ENCODE assay signal across 1 cellular context in the genomic region with DNA sequence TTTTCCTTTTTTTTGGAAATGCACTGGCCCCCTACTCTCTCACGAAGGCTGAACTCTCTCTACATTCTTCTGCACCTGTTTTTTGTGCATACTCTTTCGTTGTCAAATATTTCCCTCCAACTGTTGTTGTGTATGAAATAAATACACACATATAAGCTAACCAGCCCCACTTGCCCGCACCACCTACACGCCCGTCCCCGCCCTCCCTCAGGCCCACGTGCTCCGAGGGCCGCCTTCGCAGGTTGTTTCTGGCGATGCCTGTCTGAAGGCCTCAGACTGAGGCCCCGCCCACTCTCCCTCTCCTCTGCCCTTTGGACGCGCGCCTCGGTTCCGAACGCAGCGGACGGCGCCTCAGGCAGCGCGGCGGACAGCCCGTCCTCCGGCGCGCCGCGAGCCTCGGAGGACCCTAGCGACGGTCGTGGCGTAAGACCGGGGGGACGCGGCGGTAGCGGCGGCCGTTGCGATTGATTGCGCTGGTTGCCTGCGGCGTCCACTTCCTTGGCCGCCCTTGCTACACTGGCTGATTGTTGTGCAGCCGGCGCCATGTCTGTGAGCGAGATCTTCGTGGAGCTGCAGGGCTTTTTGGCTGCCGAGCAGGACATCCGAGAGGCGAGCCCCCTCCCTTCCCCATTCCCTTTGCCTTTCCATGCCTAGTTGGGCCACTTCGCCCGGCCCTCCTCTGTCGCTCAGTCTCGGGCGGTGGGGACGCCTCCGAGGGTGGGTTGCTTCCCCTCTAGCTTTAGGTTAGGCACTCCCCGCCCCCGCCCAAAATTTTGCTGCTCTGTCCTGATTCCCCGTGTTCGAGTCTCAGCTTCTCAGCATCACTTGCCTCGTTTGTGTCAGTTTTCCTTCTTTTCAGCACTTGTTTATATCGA.
TF ChIP-seq lines count a peak whose summit lies in the region.

Gene TSN, plus strand, starts transcription at position 415 of the 875 bp plus-strand sequence. Its CDS starts 129 bp downstream, at position 544.

TF ChIP-seq in HEK293, 187 proteins besides CTCF, POLR2A, EP300 and RAD21 (continued from another document and continues in another):
- no peak for TF ChIP-seq REST (tag by site-specific recombination; IDR thresholded peaks at IDR 0.05)
- TF ChIP-seq, protein P1, sequence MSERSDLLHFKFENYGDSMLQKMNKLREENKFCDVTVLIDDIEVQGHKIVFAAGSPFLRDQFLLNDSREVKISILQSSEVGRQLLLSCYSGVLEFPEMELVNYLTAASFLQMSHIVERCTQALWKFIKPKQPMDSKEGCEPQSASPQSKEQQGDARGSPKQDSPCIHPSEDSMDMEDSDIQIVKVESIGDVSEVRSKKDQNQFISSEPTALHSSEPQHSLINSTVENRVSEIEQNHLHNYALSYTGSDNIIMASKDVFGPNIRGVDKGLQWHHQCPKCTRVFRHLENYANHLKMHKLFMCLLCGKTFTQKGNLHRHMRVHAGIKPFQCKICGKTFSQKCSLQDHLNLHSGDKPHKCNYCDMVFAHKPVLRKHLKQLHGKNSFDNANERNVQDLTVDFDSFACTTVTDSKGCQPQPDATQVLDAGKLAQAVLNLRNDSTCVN (tag by site-specific recombination; optimal IDR thresholded peaks at IDR 0.05), result peak; percentile 80
- TF ChIP-seq ZBTB17 (tag by site-specific recombination; IDR thresholded peaks at IDR 0.05), result peak; percentile 77
- no peak for TF ChIP-seq ZFP69B (tag by site-specific recombination; IDR thresholded peaks at IDR 0.05)
- no peak for TF ChIP-seq PRDM6 (tag by site-specific recombination; IDR thresholded peaks at IDR 0.05)
- no peak for TF ChIP-seq ZNF266 (tag by site-specific recombination; IDR thresholded peaks at IDR 0.05; ENCODE audit: low read depth)
- no peak for TF ChIP-seq ZNF10 (tag by site-specific recombination; IDR thresholded peaks at IDR 0.05)
- peak; percentile 63; the same call in 1 of the 2 replicates for TF ChIP-seq ZFP37 (tag by site-specific recombination; IDR thresholded peaks at IDR 0.05)
- TF ChIP-seq ZNF513 (tag by site-specific recombination; IDR thresholded peaks at IDR 0.05), result no peak
- no peak for TF ChIP-seq ZNF214 (tag by site-specific recombination; IDR thresholded peaks at IDR 0.05; ENCODE audit: borderline replicate concordance)
- TF ChIP-seq ZNF530 (tag by site-specific recombination; IDR thresholded peaks at IDR 0.05; ENCODE audit: low read depth), result no peak
- peak; percentile 93 for TF ChIP-seq SP3 (tag by site-specific recombination; IDR thresholded peaks at IDR 0.05)
- peak; percentile 80 for TF ChIP-seq SP7 (tag by site-specific recombination; IDR thresholded peaks at IDR 0.05)
- peak; percentile 95 for TF ChIP-seq ZNF223 (tag by site-specific recombination; IDR thresholded peaks at IDR 0.05)
- peak; percentile 40; the same call in 1 of the 2 replicates for TF ChIP-seq ZNF629 (tag by site-specific recombination; IDR thresholded peaks at IDR 0.05)
- no peak for TF ChIP-seq ZNF747 (tag by site-specific recombination; IDR thresholded peaks at IDR 0.05)
- TF ChIP-seq ZNF76 (tag by site-specific recombination; IDR thresholded peaks at IDR 0.05; ENCODE audit: borderline replicate concordance, low read depth), result peak; percentile 45; the same call in 1 of the 2 replicates
- TF ChIP-seq ZNF692 (tag by site-specific recombination; IDR thresholded peaks at IDR 0.05), result 0 out of 2 replicates have a peak, but pooled peaks have one; percentile 51
- peak; percentile 91 for TF ChIP-seq ZNF660 (tag by site-specific recombination; IDR thresholded peaks at IDR 0.05)
- TF ChIP-seq ZNF335 (tag by site-specific recombination; conservative IDR thresholded peaks at IDR 0.05), result peak; percentile 98
- peak; percentile 78 for TF ChIP-seq ZNF341 (tag by site-specific recombination; IDR thresholded peaks at IDR 0.05; ENCODE audit: low read depth)
- TF ChIP-seq ZEB2 (tag by site-specific recombination; IDR thresholded peaks at IDR 0.05), result peak; percentile 78
- peak; percentile 63 for TF ChIP-seq YY1 (tag by site-specific recombination; IDR thresholded peaks at IDR 0.05)
- peak; percentile 83; the same call in 1 of the 2 replicates for TF ChIP-seq KLF8 (tag by site-specific recombination; IDR thresholded peaks at IDR 0.05)
- peak; percentile 29; the same call in 1 of the 2 replicates for TF ChIP-seq ZNF394 (tag by site-specific recombination; IDR thresholded peaks at IDR 0.05; ENCODE audit: borderline replicate concordance)
- TF ChIP-seq PBX3 (CRISPR knock-in tag; IDR thresholded peaks at IDR 0.05), result peak; percentile 90
- TF ChIP-seq, protein P2, sequence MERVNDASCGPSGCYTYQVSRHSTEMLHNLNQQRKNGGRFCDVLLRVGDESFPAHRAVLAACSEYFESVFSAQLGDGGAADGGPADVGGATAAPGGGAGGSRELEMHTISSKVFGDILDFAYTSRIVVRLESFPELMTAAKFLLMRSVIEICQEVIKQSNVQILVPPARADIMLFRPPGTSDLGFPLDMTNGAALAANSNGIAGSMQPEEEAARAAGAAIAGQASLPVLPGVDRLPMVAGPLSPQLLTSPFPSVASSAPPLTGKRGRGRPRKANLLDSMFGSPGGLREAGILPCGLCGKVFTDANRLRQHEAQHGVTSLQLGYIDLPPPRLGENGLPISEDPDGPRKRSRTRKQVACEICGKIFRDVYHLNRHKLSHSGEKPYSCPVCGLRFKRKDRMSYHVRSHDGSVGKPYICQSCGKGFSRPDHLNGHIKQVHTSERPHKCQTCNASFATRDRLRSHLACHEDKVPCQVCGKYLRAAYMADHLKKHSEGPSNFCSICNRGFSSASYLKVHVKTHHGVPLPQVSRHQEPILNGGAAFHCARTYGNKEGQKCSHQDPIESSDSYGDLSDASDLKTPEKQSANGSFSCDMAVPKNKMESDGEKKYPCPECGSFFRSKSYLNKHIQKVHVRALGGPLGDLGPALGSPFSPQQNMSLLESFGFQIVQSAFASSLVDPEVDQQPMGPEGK (tag by site-specific recombination; IDR thresholded peaks at IDR 0.05), result peak; percentile 36; the same call in 1 of the 2 replicates
- TF ChIP-seq, protein P3, sequence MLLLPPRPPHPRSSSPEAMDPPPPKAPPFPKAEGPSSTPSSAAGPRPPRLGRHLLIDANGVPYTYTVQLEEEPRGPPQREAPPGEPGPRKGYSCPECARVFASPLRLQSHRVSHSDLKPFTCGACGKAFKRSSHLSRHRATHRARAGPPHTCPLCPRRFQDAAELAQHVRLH (tag by site-specific recombination; IDR thresholded peaks at IDR 0.05), result peak; percentile 57
- 0 out of 2 replicates have a peak, but pooled peaks have one; percentile 17 for TF ChIP-seq ZNF561 (tag by site-specific recombination; IDR thresholded peaks at IDR 0.05; ENCODE audit: borderline replicate concordance)
- TF ChIP-seq ZNF366 (tag by site-specific recombination; conservative IDR thresholded peaks at IDR 0.05), result no peak
- TF ChIP-seq ZNF37A (tag by site-specific recombination; IDR thresholded peaks at IDR 0.05), result no peak
- peak; percentile 73 for TF ChIP-seq ZXDB (tag by site-specific recombination; IDR thresholded peaks at IDR 0.05)
- TF ChIP-seq ZNF146 (tag by site-specific recombination; IDR thresholded peaks at IDR 0.05), result peak; percentile 12; the same call in 1 of the 2 replicates
- peak; percentile 39; the same call in 1 of the 2 replicates for TF ChIP-seq PRDM10 (tag by site-specific recombination; IDR thresholded peaks at IDR 0.05)
- TF ChIP-seq ZFP3 (tag by site-specific recombination; IDR thresholded peaks at IDR 0.05; ENCODE audit: low read depth), result no peak
